19 cellular contexts compared by ENCODE assay signal in the genomic region with DNA sequence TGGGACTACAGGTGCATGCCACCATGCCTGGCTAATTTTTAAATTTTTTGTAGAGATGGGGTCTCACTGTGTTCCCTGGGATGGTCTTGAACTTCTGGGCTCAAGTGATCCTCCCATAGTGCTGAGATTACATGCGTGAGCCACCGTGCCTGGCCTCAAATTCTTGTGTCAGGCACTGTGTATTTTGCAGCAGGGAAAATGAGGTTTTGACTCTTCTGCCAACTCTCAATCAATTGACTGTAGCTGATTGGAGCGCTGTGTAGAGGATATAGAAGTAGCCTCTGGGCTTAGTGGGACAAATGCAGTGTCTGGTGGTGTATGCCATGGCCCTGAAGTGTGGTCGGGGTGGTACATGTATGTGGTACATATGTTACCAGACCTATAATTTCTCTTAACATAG.
"Had no signal": no experiment of that assay in that cellular context is flagged by ENCODE, and none has a peak within 500 bp of the region (broad histone marks: within the 10 kb centered on the region; RNA-seq: fewer than 3 reads in every experiment).

No MANE protein-coding gene starts in this region.

- H3K4me3 Mint-ChIP-seq: activated CD4-positive, alpha-beta memory T cell treated with anti-CD3 and anti-CD28 coated beads for 36 hours; activated naive CD4-positive, alpha-beta T cell treated with anti-CD3 and anti-CD28 coated beads, Interleukin-2, amount 10 ng/mL, durations not matched to agents 7 days and 5 days; activated T-cell treated with anti-CD3 and anti-CD28 coated beads, Interleukin-2, amount 50 U/mL, for 72 hours; naive thymus-derived CD4-positive, alpha-beta T cell; stimulated activated memory B cell treated with anti-CD40 and anti-IgM and Interleukin-4, amounts not matched to agents 10 μg/mL and 1 μg/mL and 100 μg/mL, for 72 hours; T-helper 1 cell treated with Interleukin-12 subunit alpha and Interleukin-12 subunit beta and Interleukin-4 antibody, amounts not matched to agents 30 μg/mL and 1 μg/mL, for 36 hours had no signal

- H3K36me3 ChIP-seq: upper lobe of left lung had no signal

- H3K4me1 Mint-ChIP-seq: activated naive CD4-positive, alpha-beta T cell treated with anti-CD3 and anti-CD28 coated beads, Interleukin-2, amount 10 ng/mL, durations not matched to agents 7 days and 5 days; stimulated activated memory B cell treated with anti-CD40 and anti-IgM and Interleukin-4, amounts not matched to agents 10 μg/mL and 1 μg/mL and 100 μg/mL, for 72 hours had no signal

- DNase-seq: activated CD4-positive, alpha-beta memory T cell treated with anti-CD3 and anti-CD28 coated beads for 36 hours; activated CD4-positive, alpha-beta T cell treated with anti-CD3 and anti-CD28 coated beads for 48 hours; activated effector memory CD4-positive, alpha-beta T cell treated with Interleukin-2 at 50 U/mL for 16 hours; activated naive CD4-positive, alpha-beta T cell treated with anti-CD3 and anti-CD28 coated beads, Interleukin-2, amount 10 ng/mL, durations not matched to agents 7 days and 5 days; activated T-cell treated with anti-CD3 and anti-CD28 coated beads, Interleukin-2, amount 50 U/mL, for 72 hours; amygdala; cortex of kidney; foreskin fibroblast; kidney; naive thymus-derived CD4-positive, alpha-beta T cell; nucleus accumbens; small intestine; stimulated activated CD4-positive, alpha-beta T cell treated with anti-CD3 and anti-CD28 coated beads, Interleukin-15, amount 100 ng/mL, for 24 hours; testis; upper lobe of left lung had no signal

- H3K27ac ChIP-seq: testis, upper lobe of left lung had no signal

- H3K9me3 ChIP-seq: testis, upper lobe of left lung had no signal

- ATAC-seq: activated T-cell treated with anti-CD3 and anti-CD28 coated beads, Interleukin-2, amount 50 U/mL, for 72 hours; naive thymus-derived CD4-positive, alpha-beta T cell; sciatic nerve; stimulated activated memory B cell treated with anti-CD40 and anti-IgM and Interleukin-4, amounts not matched to agents 10 μg/mL and 1 μg/mL and 100 μg/mL, for 72 hours had no signal

- H3K27me3 ChIP-seq: testis, upper lobe of left lung had no signal

- H3K27ac Mint-ChIP-seq: activated CD4-positive, alpha-beta memory T cell treated with anti-CD3 and anti-CD28 coated beads for 36 hours; activated naive CD4-positive, alpha-beta T cell treated with anti-CD3 and anti-CD28 coated beads, Interleukin-2, amount 10 ng/mL, durations not matched to agents 7 days and 5 days; activated T-cell treated with anti-CD3 and anti-CD28 coated beads, Interleukin-2, amount 50 U/mL, for 72 hours; stimulated activated memory B cell treated with anti-CD40 and anti-IgM and Interleukin-4, amounts not matched to agents 10 μg/mL and 1 μg/mL and 100 μg/mL, for 72 hours; T-helper 1 cell treated with Interleukin-12 subunit alpha and Interleukin-12 subunit beta and Interleukin-4 antibody, amounts not matched to agents 30 μg/mL and 1 μg/mL, for 36 hours had no signal

- H3K4me3 ChIP-seq: lung, testis, upper lobe of left lung had no signal

- H3K36me3 Mint-ChIP-seq: activated naive CD4-positive, alpha-beta T cell treated with anti-CD3 and anti-CD28 coated beads, Interleukin-2, amount 10 ng/mL, durations not matched to agents 7 days and 5 days; stimulated activated memory B cell treated with anti-CD40 and anti-IgM and Interleukin-4, amounts not matched to agents 10 μg/mL and 1 μg/mL and 100 μg/mL, for 72 hours had no signal

- H3K27me3 Mint-ChIP-seq: activated CD4-positive, alpha-beta memory T cell treated with anti-CD3 and anti-CD28 coated beads for 36 hours; activated naive CD4-positive, alpha-beta T cell treated with anti-CD3 and anti-CD28 coated beads, Interleukin-2, amount 10 ng/mL, durations not matched to agents 7 days and 5 days; naive thymus-derived CD4-positive, alpha-beta T cell; stimulated activated memory B cell treated with anti-CD40 and anti-IgM and Interleukin-4, amounts not matched to agents 10 μg/mL and 1 μg/mL and 100 μg/mL, for 72 hours had no signal

- H3K9me3 Mint-ChIP-seq: activated CD4-positive, alpha-beta memory T cell treated with anti-CD3 and anti-CD28 coated beads for 36 hours; activated naive CD4-positive, alpha-beta T cell treated with anti-CD3 and anti-CD28 coated beads, Interleukin-2, amount 10 ng/mL, durations not matched to agents 7 days and 5 days; activated T-cell treated with anti-CD3 and anti-CD28 coated beads, Interleukin-2, amount 50 U/mL, for 72 hours; stimulated activated memory B cell treated with anti-CD40 and anti-IgM and Interleukin-4, amounts not matched to agents 10 μg/mL and 1 μg/mL and 100 μg/mL, for 72 hours; T-helper 1 cell treated with Interleukin-12 subunit alpha and Interleukin-12 subunit beta and Interleukin-4 antibody, amounts not matched to agents 30 μg/mL and 1 μg/mL, for 36 hours had no signal
